16 cellular contexts compared by ENCODE assay signal in genomic region chr6:163438298-163438939, GRCh38. TPM values are rescaled to one million over a fixed set of nuclear protein-coding genes. Genes with fewer than 3 reads are reported as not detected.
A peak's percentile ranks its signal among the peaks of the same experiment; 100 is the strongest.
DNase-seq lines count a peak whose midpoint lies in the region; ATAC-seq and TF ChIP-seq lines count a peak whose summit lies in the region.
"Had no signal": no experiment of that assay in that cellular context is flagged by ENCODE, and none has a peak within 500 bp of the region (broad histone marks: within the 10 kb centered on the region; RNA-seq: fewer than 3 reads in every experiment).

No MANE protein-coding gene starts in this region.

- no peaks in the 10 kb centered on the region for H3K9me2 ChIP-seq in PC-3 (replicated peaks; ENCODE audit: low read length)

- H4K20me1 ChIP-seq in PC-3 (ENCODE audit: low read length), result peaks cover 57% of the 10 kb centered on the region

- H3K4me1 Mint-ChIP-seq in MCF 10A (ENCODE audit: insufficient read depth, unreplicated experiment), result peaks cover 23% of the 10 kb centered on the region
- peaks cover 27 to 42% of the 10 kb centered on the region in 2 donors for H3K4me1 Mint-ChIP-seq in effector memory CD8-positive, alpha-beta T cell (ENCODE audit: low read depth in 2 of 2)

- H3F3A ChIP-seq in PC-3 (ENCODE audit: low read length, unreplicated experiment), result no peaks in the 10 kb centered on the region

- no peak for TF ChIP-seq CTCF in MCF 10A (IDR thresholded peaks at IDR 0.05; ENCODE audit: unreplicated experiment)
- no peak for TF ChIP-seq CTCF in breast epithelium (IDR thresholded peaks at IDR 0.05)
- TF ChIP-seq CTCF in PC-3 (conservative IDR thresholded peaks at IDR 0.05; ENCODE audit: low read depth, low read length), result no peak
- no peak for TF ChIP-seq CTCF in gastrocnemius medialis (IDR thresholded peaks at IDR 0.05 in 4 of 5, conservative IDR thresholded peaks at IDR 0.05 in 1 of 5)

- H3K9me3 Mint-ChIP-seq in MCF 10A (ENCODE audit: unreplicated experiment), result no peaks in the 10 kb centered on the region
- no peaks in the 10 kb centered on the region for H3K9me3 Mint-ChIP-seq in effector memory CD8-positive, alpha-beta T cell

- DNase-seq in MCF 10A (ENCODE audit: unreplicated experiment), result peak; percentile 20
- no peak for DNase-seq in breast epithelium (ENCODE audit: low spot score in 2 of 2)
- DNase-seq in PC-3, result peak; percentile 47
- DNase-seq in effector memory CD8-positive, alpha-beta T cell, result no peak
- DNase-seq in gastrocnemius medialis, result no peak
- no peak for DNase-seq in stimulated activated naive CD4-positive, alpha-beta T cell (lab: John Stamatoyannopoulos, UW)
- DNase-seq in AG08396 (ENCODE audit: low spot score), result no peak
- DNase-seq: activated CD4-positive, alpha-beta T cell treated with anti-CD3 and anti-CD28 coated beads for 1 hour; activated CD8-positive, alpha-beta memory T cell treated with anti-CD3 and anti-CD28 coated beads for 24 hours; activated T-cell treated with anti-CD3 and anti-CD28 coated beads, Interleukin-2, amount 50 U/mL, for 1 hour; DMS79; NCI-H2081 had no signal

- H3K4me3 Mint-ChIP-seq in MCF 10A (ENCODE audit: unreplicated experiment), result no peak overlapping the region
- no peak overlapping the region for H3K4me3 Mint-ChIP-seq in effector memory CD8-positive, alpha-beta T cell

- POLR2A ChIA-PET in MCF 10A (lab: Yijun Ruan, JAX), result interaction anchor here (1.1 to 1.9 kb wide), 2 partner anchors 9 to 112 kb away, joined by 5 to 6 read pairs; no protein-coding TSS in a partner anchor
- POLR2A ChIA-PET in PC-3 (lab: Charles Lee; ENCODE audit: unreplicated experiment), result no interaction called here

- in situ Hi-C loops in gastrocnemius medialis (cut with MboI; ENCODE audit: low sequenced_read_pairs in 4 of 4), result loop anchor here in 3 of 4 donors (10.0 to 25.0 kb wide), 3 partner anchors 146 to 274 kb away; no protein-coding TSS in a partner anchor

- no peak for TF ChIP-seq POLR2A in breast epithelium (IDR thresholded peaks at IDR 0.05)
- TF ChIP-seq POLR2A in gastrocnemius medialis (IDR thresholded peaks at IDR 0.05), result no peak

- H3K27ac ChIP-seq in breast epithelium (no peak overlapping the region), PC-3 (ENCODE audit: low read length) (no peak overlapping the region), gastrocnemius medialis (peak overlapping the region; percentile 51 to 99 (median 76))
- H3K27ac ChIP-seq: A549, cardiac muscle cell, HL-60 had no signal

- H3K27ac Mint-ChIP-seq in MCF 10A (ENCODE audit: low read depth, unreplicated experiment), result no peak overlapping the region
- no peak overlapping the region for H3K27ac Mint-ChIP-seq in effector memory CD8-positive, alpha-beta T cell

- H3K9me3 ChIP-seq in breast epithelium (no peaks in the 10 kb centered on the region), PC-3 (ENCODE audit: low read length) (no peaks in the 10 kb centered on the region), gastrocnemius medialis (no peaks in the 10 kb centered on the region)
- H3K9me3 ChIP-seq: A549 had no signal

- BruUV-seq in MCF 10A (replicated peaks; lab: Mats Ljungman, UMichigan), result no TSS peak
- BruUV-seq in PC-3 (replicated peaks; lab: Mats Ljungman, UMichigan), result no TSS peak

- peaks cover 12% of the 10 kb centered on the region for H3K36me3 Mint-ChIP-seq in MCF 10A (ENCODE audit: insufficient read depth, unreplicated experiment)
- peaks cover 14% of the 10 kb centered on the region for H3K36me3 Mint-ChIP-seq in effector memory CD8-positive, alpha-beta T cell (ENCODE audit: insufficient read depth)

- H2AFZ ChIP-seq in PC-3 (ENCODE audit: low read length), result no peak overlapping the region

- no peak overlapping the region for H3K9ac ChIP-seq in PC-3 (ENCODE audit: low read length)

- ATAC-seq in PC-3, result peak; percentile 70
- ATAC-seq in effector memory CD8-positive, alpha-beta T cell (replicated peaks), result peak; percentile 32
- no peak for ATAC-seq in gastrocnemius medialis
- no peak for ATAC-seq in GM19455 (IDR thresholded peaks at IDR 0.05; ENCODE audit: unreplicated experiment)
- ATAC-seq: A549 had no signal

- H3K4me3 ChIP-seq in breast epithelium (no peak overlapping the region), PC-3 (ENCODE audit: low read length) (no peak overlapping the region), gastrocnemius medialis (no peak overlapping the region)
- H3K4me3 ChIP-seq: A549, cardiac muscle cell had no signal

- H3K27me3 ChIP-seq in breast epithelium (no peaks in the 10 kb centered on the region), PC-3 (ENCODE audit: low read length) (no peaks in the 10 kb centered on the region), gastrocnemius medialis (no peaks in the 10 kb centered on the region)
- H3K27me3 ChIP-seq: cardiac muscle cell had no signal

- no peaks in the 10 kb centered on the region for H3K27me3 Mint-ChIP-seq in MCF 10A (ENCODE audit: insufficient read depth, unreplicated experiment)
- H3K27me3 Mint-ChIP-seq in effector memory CD8-positive, alpha-beta T cell, result no peaks in the 10 kb centered on the region

- CTCF ChIA-PET in MCF 10A (lab: Yijun Ruan, JAX), result interaction anchor here (0.5 kb wide), 1 partner anchor 490 kb away, joined by 3 read pairs; no protein-coding TSS in a partner anchor
- CTCF ChIA-PET in PC-3 (lab: Charles Lee), result no interaction called here

- H3K4me1 ChIP-seq in breast epithelium, result peaks cover 0 to 10% of the 10 kb centered on the region in 2 donors
- peaks cover 26% of the 10 kb centered on the region; the same call in 1 of the 2 replicates for H3K4me1 ChIP-seq in PC-3 (ENCODE audit: insufficient read depth, low read length)
- H3K4me1 ChIP-seq in gastrocnemius medialis, result peaks cover 87 to 91% of the 10 kb centered on the region in 2 donors

- H3K36me3 ChIP-seq in breast epithelium (no peaks in the 10 kb centered on the region), PC-3 (ENCODE audit: low read depth, low read length) (no peaks in the 10 kb centered on the region), gastrocnemius medialis (no peaks in the 10 kb centered on the region)
- H3K36me3 ChIP-seq: cardiac muscle cell had no signal

- H3K79me2 ChIP-seq in PC-3 (ENCODE audit: low read length), result peaks cover 100% of the 10 kb centered on the region

- intact Hi-C loops in MCF 10A (cut with micrococcal nuclease) (no loop called here), breast epithelium (cut with DNase I; ENCODE audit: low total_unique reads) (no loop called here), PC-3 (cut with micrococcal nuclease) (no loop called here), gastrocnemius medialis (cut with DNase I; ENCODE audit: low total_unique reads) (no loop called here)

- no peak overlapping the region for H3K4me2 ChIP-seq in PC-3 (ENCODE audit: low read length)
- H3K4me2 ChIP-seq: A549 had no signal

RNA-seq across cellular contexts. Expression of gene QKI, which starts 23.9 kb away (rescaled TPM):
- total RNA-seq in MCF 10A (2022), result 272 and 295 TPM in 2 replicates
- 100 to 1,000 TPM; 158 to 304 (median 172) TPM for total RNA-seq in breast epithelium
- 64.3 and 87.7 TPM in 2 replicates for total RNA-seq in PC-3 (2014; rRNA removed)
- 100 to 1,000 TPM; 283 to 425 (median 344) TPM for total RNA-seq in gastrocnemius medialis

Comparison
In these comparisons a context has a peak if more than half of its experiments do, and no peak if none do; other contexts are left out.
1. DNase-seq: peak in MCF 10A (single experiment) and PC-3 (single experiment); none in breast epithelium (0 of 2), effector memory CD8-positive, alpha-beta T cell (0 of 3), gastrocnemius medialis (0 of 2), stimulated activated naive CD4-positive, alpha-beta T cell (0 of 6) and AG08396 (single experiment).
2. H3K27ac ChIP-seq: peak in gastrocnemius medialis (4 of 4); none in breast epithelium (0 of 2) and PC-3 (single experiment).
3. ATAC-seq: peak in PC-3 (single experiment) and effector memory CD8-positive, alpha-beta T cell (single experiment); none in gastrocnemius medialis (0 of 2) and GM19455 (single experiment).